ENCODE assay signal across 17 cellular contexts in genomic region chr1:173048629-173049326, GRCh38.
A peak's percentile ranks its signal among the peaks of the same experiment; 100 is the strongest.
DNase-seq lines count a peak whose midpoint lies in the region; ATAC-seq and TF ChIP-seq lines count a peak whose summit lies in the region.
"Had no signal": no experiment of that assay in that cellular context is flagged by ENCODE, and none has a peak within 500 bp of the region (broad histone marks: within the 10 kb centered on the region; RNA-seq: fewer than 3 reads in every experiment).

No MANE protein-coding gene starts in this region.

- no peaks in the 10 kb centered on the region for H3K27me3 ChIP-seq in RWPE2 (ENCODE audit: insufficient read depth, poor library complexity, severe bottlenecking)
- H3K27me3 ChIP-seq: body of pancreas, pancreas had no signal

- H3K4me1 ChIP-seq in RWPE2 (ENCODE audit: insufficient read depth, poor library complexity, severe bottlenecking) = peaks cover 42% of the 10 kb centered on the region

- H3K36me3 ChIP-seq in RWPE2 (ENCODE audit: low read depth) = no peaks in the 10 kb centered on the region
- H3K36me3 ChIP-seq: pancreas had no signal

- peak overlapping the region; percentile 32 for H3K27ac ChIP-seq in RWPE2 (ENCODE audit: poor library complexity, severe bottlenecking)
- H3K27ac ChIP-seq: body of pancreas, pancreas had no signal

- no peaks in the 10 kb centered on the region for H3K9me3 ChIP-seq in RWPE2 (ENCODE audit: severe bottlenecking)
- H3K9me3 ChIP-seq: body of pancreas, pancreas had no signal

- no peak overlapping the region for H3K4me3 ChIP-seq in RWPE2 (ENCODE audit: severe bottlenecking)
- H3K4me3 ChIP-seq in fibroblast of pulmonary artery (replicated peaks; ENCODE audit: low read depth, low read length) = no peak overlapping the region
- H3K4me3 ChIP-seq: body of pancreas, pancreas had no signal

- DNase-seq in SIG-M5 treated with dmso at 0.1 percent for 504 hours (lab: John Stamatoyannopoulos, UW; ENCODE audit: unreplicated experiment) (peak; percentile 4), SIG-M5 (lab: John Stamatoyannopoulos, UW) (no peak), RWPE2 (ENCODE audit: low spot score) (no peak), fibroblast of pulmonary artery (ENCODE audit: low read depth) (peak; percentile 24), stromal cell of bone marrow (ENCODE audit: low read depth) (peak; percentile 20)
- no peak for DNase-seq in stimulated activated CD4-positive, alpha-beta T cell treated with anti-CD3 and anti-CD28 coated beads, Interleukin-4, amount 100 ng/mL, for 1 hour
- DNase-seq in stimulated activated CD8-positive, alpha-beta memory T cell treated with anti-CD3 and anti-CD28 coated beads, Interleukin-4, amount 100 ng/mL, for 48 hours = no peak
- DNase-seq: activated CD8-positive, alpha-beta memory T cell treated with anti-CD3 and anti-CD28 coated beads for 24 hours; activated gamma-delta T cell treated with Interleukin-2 at 50 U/mL for 16 hours; body of pancreas; effector memory CD4-positive, alpha-beta T cell; NCI-H146; NCI-H524 treated with DMSO at 0.1 percent for 48 hours; pancreas; SHP77 treated with DMSO at 0.1 percent for 48 hours; stimulated activated CD4-positive, alpha-beta T cell treated with anti-CD3 and anti-CD28 coated beads, Interleukin-12 subunit alpha, Interleukin-12 subunit beta, amount 100 ng/mL, for 4 hours had no signal

- TF ChIP-seq CTCF in RWPE2 (IDR thresholded peaks at IDR 0.05; ENCODE audit: poor library complexity, severe bottlenecking) (no peak), fibroblast of pulmonary artery (IDR thresholded peaks at IDR 0.05; ENCODE audit: low read length, missing control alignments) (no peak)

- ATAC-seq in RWPE2 (ENCODE audit: low read depth) (peak; percentile 57), GM18907 (IDR thresholded peaks at IDR 0.05; ENCODE audit: unreplicated experiment) (no peak)
- ATAC-seq: body of pancreas, pancreas had no signal

Comparison
In these comparisons a context has a peak if more than half of its experiments do, and no peak if none do; other contexts are left out.
1. DNase-seq: peak in SIG-M5 treated with dmso at 0.1 percent for 504 hours (single experiment), fibroblast of pulmonary artery (single experiment) and stromal cell of bone marrow (single experiment); none in SIG-M5 (single experiment), RWPE2 (single experiment), stimulated activated CD4-positive, alpha-beta T cell treated with anti-CD3 and anti-CD28 coated beads, Interleukin-4, amount 100 ng/mL, for 1 hour (single experiment) and stimulated activated CD8-positive, alpha-beta memory T cell treated with anti-CD3 and anti-CD28 coated beads, Interleukin-4, amount 100 ng/mL, for 48 hours (single experiment).